8 cellular contexts compared by ENCODE assay signal in genomic region chr5:168578506-168579205, GRCh38. TPM values are rescaled to one million over a fixed set of nuclear protein-coding genes. Genes with fewer than 3 reads are reported as not detected.
DNase-seq lines count a peak whose midpoint lies in the region; ATAC-seq and TF ChIP-seq lines count a peak whose summit lies in the region.

No MANE protein-coding gene starts in this region.

- no peaks in the 10 kb centered on the region for H3K27me3 Mint-ChIP-seq in HFFc6 (ENCODE audit: insufficient read depth)
- H3K27me3 Mint-ChIP-seq in stimulated activated naive CD8-positive, alpha-beta T cell treated with anti-CD3 and anti-CD28 coated beads, Interleukin-15, amount 100 ng/mL, for 72 hours, result no peaks in the 10 kb centered on the region

- H3K36me3 ChIP-seq in kidney epithelial cell (ENCODE audit: control insufficient read depth, insufficient read depth, low read length), result no peaks in the 10 kb centered on the region

- peaks cover under 1% of the 10 kb centered on the region; the same call in 1 of the 2 replicates for H3K9me3 Mint-ChIP-seq in HFFc6
- H3K9me3 Mint-ChIP-seq in stimulated activated naive CD8-positive, alpha-beta T cell treated with anti-CD3 and anti-CD28 coated beads, Interleukin-15, amount 100 ng/mL, for 72 hours, result no peaks in the 10 kb centered on the region

- peaks cover 38% of the 10 kb centered on the region for H3K4me1 Mint-ChIP-seq in HFFc6 (ENCODE audit: low read depth)
- peaks cover 40% of the 10 kb centered on the region for H3K4me1 Mint-ChIP-seq in stimulated activated naive CD8-positive, alpha-beta T cell treated with anti-CD3 and anti-CD28 coated beads, Interleukin-15, amount 100 ng/mL, for 72 hours

- H3K27me3 ChIP-seq in kidney epithelial cell (ENCODE audit: control insufficient read depth, insufficient read depth, low read length), result no peaks in the 10 kb centered on the region

- ATAC-seq in stimulated activated naive CD8-positive, alpha-beta T cell treated with anti-CD3 and anti-CD28 coated beads, Interleukin-15, amount 100 ng/mL, for 72 hours, result no peak

- TF ChIP-seq CTCF in HFFc6 (IDR thresholded peaks at IDR 0.05), result peak; percentile 16; the same call in 1 of the 2 replicates
- no peak for TF ChIP-seq CTCF in astrocyte of the cerebellum (IDR thresholded peaks at IDR 0.05; ENCODE audit: low read depth, low read length, missing control alignments)
- TF ChIP-seq CTCF in kidney epithelial cell (IDR thresholded peaks at IDR 0.05; ENCODE audit: insufficient read depth, low read length, poor library complexity, severe bottlenecking), result no peak

- H3K4me3 ChIP-seq in astrocyte of the cerebellum (ENCODE audit: low read depth, low read length) (peak overlapping the region; percentile 96), kidney epithelial cell (ENCODE audit: low read depth, low read length) (peak overlapping the region; percentile 95)

- 0 out of 2 replicates have a peak, but pooled peaks cover 4% of the 10 kb centered on the region for H3K36me3 Mint-ChIP-seq in HFFc6 (ENCODE audit: low read depth)

- in situ Hi-C loops in astrocyte of the cerebellum (cut with HindIII; ENCODE audit: low sequenced_read_pairs), result no loop called here

- DNase-seq in SIG-M5 treated with dmso at 0.1 percent for 504 hours (lab: John Stamatoyannopoulos, UW; ENCODE audit: unreplicated experiment), result peak; percentile 59
- DNase-seq in SIG-M5 (lab: John Stamatoyannopoulos, UW), result no peak
- DNase-seq in HFFc6, result no peak
- DNase-seq in NCI-H1694 (lab: John Stamatoyannopoulos, UW), result peak; percentile 33
- DNase-seq in astrocyte of the cerebellum (ENCODE audit: low read depth), result no peak
- no peak for DNase-seq in kidney epithelial cell (ENCODE audit: low read depth)
- no peak for DNase-seq in stimulated activated naive CD8-positive, alpha-beta T cell treated with anti-CD3 and anti-CD28 coated beads, Interleukin-15, amount 100 ng/mL, for 72 hours
- no peak for DNase-seq in LoVo (ENCODE audit: low spot score)

- peak overlapping the region; percentile 93 for H3K4me3 Mint-ChIP-seq in HFFc6
- peak overlapping the region; percentile 87 to 94 for H3K4me3 Mint-ChIP-seq in stimulated activated naive CD8-positive, alpha-beta T cell treated with anti-CD3 and anti-CD28 coated beads, Interleukin-15, amount 100 ng/mL, for 72 hours

- peak overlapping the region; percentile 96 for H3K27ac Mint-ChIP-seq in HFFc6
- peak overlapping the region; percentile 86 to 97 for H3K27ac Mint-ChIP-seq in stimulated activated naive CD8-positive, alpha-beta T cell treated with anti-CD3 and anti-CD28 coated beads, Interleukin-15, amount 100 ng/mL, for 72 hours

RNA-seq across cellular contexts. Expression of gene PANK3, which starts 0.5 kb away (rescaled TPM):
- 10 to 100 TPM; 29.3 to 44.7 (median 33.3) TPM for total RNA-seq in HFFc6 (2021; fragmentation: NEBNext Ultra II Directional; extraction: Animal tissue kit (Norgen Biotek cat#: 25700))
- 71.4 and 72.0 TPM in 2 replicates for total RNA-seq in kidney epithelial cell

RNA-seq across cellular contexts. Expression of gene FBLL1, which starts 49.6 kb away (rescaled TPM):
- not detected for total RNA-seq in HFFc6 (2021; fragmentation: NEBNext Ultra II Directional; extraction: Animal tissue kit (Norgen Biotek cat#: 25700))
- total RNA-seq in kidney epithelial cell, result 0.84 and 1.0 TPM in 2 replicates

Comparison
In these comparisons a context has a peak if more than half of its experiments do, and no peak if none do; other contexts are left out.
1. DNase-seq: peak in SIG-M5 treated with dmso at 0.1 percent for 504 hours (single experiment) and NCI-H1694 (single experiment); none in SIG-M5 (single experiment), HFFc6 (single experiment), astrocyte of the cerebellum (single experiment), kidney epithelial cell (single experiment), stimulated activated naive CD8-positive, alpha-beta T cell treated with anti-CD3 and anti-CD28 coated beads, Interleukin-15, amount 100 ng/mL, for 72 hours (0 of 2) and LoVo (single experiment).